ENCODE assay signal across 8 cellular contexts in the genomic region with DNA sequence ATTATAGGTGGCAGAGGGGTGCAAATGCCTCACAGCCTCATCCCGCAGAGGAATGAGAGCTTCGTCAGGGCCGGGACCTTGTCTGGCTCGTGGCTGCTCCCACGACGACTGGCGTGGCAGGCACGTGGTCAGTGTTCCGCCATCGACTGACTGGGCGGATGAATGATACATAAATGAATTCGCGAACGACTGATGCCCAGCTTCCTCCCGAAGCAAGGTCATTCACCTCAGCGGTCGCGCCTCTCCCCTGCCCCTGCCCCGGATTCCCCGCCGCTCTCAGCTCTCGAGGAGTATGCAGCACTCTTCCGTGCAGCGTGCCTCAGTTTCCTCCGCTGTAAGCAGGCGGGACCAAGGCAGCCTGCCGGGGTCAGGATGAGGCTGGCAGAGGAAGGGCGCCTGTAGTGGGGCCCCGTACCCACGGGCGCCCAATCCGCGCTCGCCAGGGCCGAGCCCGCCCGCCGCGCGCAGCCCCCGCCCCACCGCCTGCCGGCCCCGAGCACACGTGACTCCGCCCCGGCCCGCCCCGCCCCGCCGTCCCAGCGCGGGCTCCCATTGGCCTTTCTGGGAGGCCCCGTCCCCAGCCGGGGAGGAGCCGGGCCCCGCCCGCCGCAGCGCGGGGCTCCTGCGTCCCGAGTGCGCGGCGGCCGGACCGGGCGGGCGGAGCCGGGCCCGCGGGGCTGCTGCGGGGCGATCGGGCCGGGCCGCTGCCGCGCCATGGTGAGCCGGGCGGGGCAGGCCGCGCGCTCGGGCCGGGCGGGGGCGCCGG. TPM values are rescaled to one million over a fixed set of nuclear protein-coding genes. Genes with fewer than 3 reads are reported as not detected.
DNase-seq lines count a peak whose midpoint lies in the region; ATAC-seq and TF ChIP-seq lines count a peak whose summit lies in the region.

A gene (plus strand): TSS at position 632 of the 766 bp plus-strand sequence. CDS start 7,605 bp downstream, outside the sequence.

- no peak for TF ChIP-seq CTCF in kidney epithelial cell (IDR thresholded peaks at IDR 0.05; ENCODE audit: insufficient read depth, low read length, poor library complexity, severe bottlenecking)

- peak; percentile 55 for ATAC-seq in HG02970 (IDR thresholded peaks at IDR 0.05; ENCODE audit: low FRiP score, unreplicated experiment)

- no peaks in the 10 kb centered on the region for H3K36me3 ChIP-seq in kidney epithelial cell (ENCODE audit: control insufficient read depth, insufficient read depth, low read length)

- DNase-seq in NCI-H1417 (lab: John Stamatoyannopoulos, UW) = peak; percentile 85 to 88 (median 88)
- DNase-seq in NCI-H1417 treated with DMSO at 0.1 percent for 48 hours (lab: John Stamatoyannopoulos, UW) = no peak
- DNase-seq in NCI-H2227 treated with DMSO at 0.1 percent for 48 hours (lab: John Stamatoyannopoulos, UW) = peak; percentile 58
- DNase-seq in activated CD4-positive, CD25-positive, alpha-beta regulatory T cell treated with anti-CD3 and anti-CD28 coated beads, Interleukin-2, amount 50 U/mL, for 72 hours = peak; percentile 85
- peak; percentile 81 for DNase-seq in cerebellar cortex (ENCODE audit: low spot score)
- peak; percentile 23 for DNase-seq in kidney epithelial cell (ENCODE audit: low read depth)
- DNase-seq in stimulated activated CD4-positive, alpha-beta T cell treated with anti-CD3 and anti-CD28 coated beads, Interleukin-15, amount 100 ng/mL, for 1 hour (ENCODE audit: low read depth in 1 of 2, low spot score in 1 of 2) = peak; percentile 73 to 87

- H3K4me3 ChIP-seq in kidney epithelial cell (ENCODE audit: low read depth, low read length) = peak within 1 kb of the TSS; percentile 83

- H3K27me3 ChIP-seq in kidney epithelial cell (ENCODE audit: control insufficient read depth, insufficient read depth, low read length) = no peaks in the 10 kb centered on the region

RNA-seq across cellular contexts. Expression of the gene that starts here (rescaled TPM):
- 31.0 and 32.9 TPM in 2 replicates for total RNA-seq in kidney epithelial cell
